8 cellular contexts compared by ENCODE assay signal in genomic region chr17:27319536-27320221, GRCh38. TPM values are rescaled to one million over a fixed set of nuclear protein-coding genes. Genes with fewer than 3 reads are reported as not detected.
DNase-seq lines count a peak whose midpoint lies in the region; ATAC-seq, FAIRE-seq and TF ChIP-seq lines count a peak whose summit lies in the region.

No MANE protein-coding gene starts in this region.

- no peak for TF ChIP-seq EP300 in esophagus muscularis mucosa (IDR thresholded peaks at IDR 0.05)

- H3K4me3 Mint-ChIP-seq in naive thymus-derived CD8-positive, alpha-beta T cell: no peak overlapping the region
- H3K4me3 Mint-ChIP-seq in neural progenitor cell: no peak overlapping the region

- peak overlapping the region; percentile 68 to 84 (median 76) for H3K27ac ChIP-seq in esophagus muscularis mucosa (replicated peaks in 1 of 4)
- no peak overlapping the region for H3K27ac ChIP-seq in neural progenitor cell

- intact Hi-C loops in esophagus muscularis mucosa (cut with DNase I): no loop called here

- POLR2A ChIA-PET in naive thymus-derived CD8-positive, alpha-beta T cell (lab: Charles Lee): interaction anchor here (0.9 kb wide), 1 partner anchor 26 kb away, joined by 3 read pairs; the partner anchor contains the start of gene WSB1

- H3K27ac Mint-ChIP-seq in naive thymus-derived CD8-positive, alpha-beta T cell: peak overlapping the region in 6 of 10 donors; percentile 11 to 60 (median 48)
- no peak overlapping the region for H3K27ac Mint-ChIP-seq in neural progenitor cell

- no peak overlapping the region for H3K4me3 ChIP-seq in esophagus muscularis mucosa
- no peak overlapping the region for H3K4me3 ChIP-seq in neural progenitor cell

- no peak overlapping the region for H3K9ac ChIP-seq in neural progenitor cell

- peak in 1 of 2 donors; percentile 28 for ATAC-seq in naive thymus-derived CD8-positive, alpha-beta T cell
- ATAC-seq in HG02588 (IDR thresholded peaks at IDR 0.05; ENCODE audit: unreplicated experiment): no peak
- ATAC-seq in GM21723 (IDR thresholded peaks at IDR 0.05; ENCODE audit: unreplicated experiment): no peak

- TF ChIP-seq POLR2A in esophagus muscularis mucosa (IDR thresholded peaks at IDR 0.05; ENCODE audit: low read depth): no peak

- H3K27me3 Mint-ChIP-seq in naive thymus-derived CD8-positive, alpha-beta T cell: no peaks in the 10 kb centered on the region
- peaks cover 3% of the 10 kb centered on the region for H3K27me3 Mint-ChIP-seq in neural progenitor cell (ENCODE audit: insufficient read depth, low read depth)

- no peak for FAIRE-seq in RCC 7860 (lab: Jason Lieb, UNC)

- H3K9me3 ChIP-seq in esophagus muscularis mucosa (no peaks in the 10 kb centered on the region), neural progenitor cell (ENCODE audit: low read depth) (no peaks in the 10 kb centered on the region)

- H3K4me2 ChIP-seq in neural progenitor cell: no peak overlapping the region

- no peaks in the 10 kb centered on the region for H4K20me1 ChIP-seq in neural progenitor cell (ENCODE audit: low read depth)

- no peaks in the 10 kb centered on the region for H3K9me3 Mint-ChIP-seq in naive thymus-derived CD8-positive, alpha-beta T cell
- no peaks in the 10 kb centered on the region for H3K9me3 Mint-ChIP-seq in neural progenitor cell

- peaks cover 20% of the 10 kb centered on the region for H3F3A ChIP-seq in neural progenitor cell (ENCODE audit: low read depth)

- no peaks in the 10 kb centered on the region for H3K79me2 ChIP-seq in neural progenitor cell (ENCODE audit: low read depth)

- H3K36me3 ChIP-seq in esophagus muscularis mucosa (peaks cover 0 to 46% (median 35%) of the 10 kb centered on the region in 4 donors), neural progenitor cell (peaks cover 9% of the 10 kb centered on the region)

- peaks cover 5 to 32% (median 5%) of the 10 kb centered on the region in 3 donors for H3K36me3 Mint-ChIP-seq in naive thymus-derived CD8-positive, alpha-beta T cell
- H3K36me3 Mint-ChIP-seq in neural progenitor cell: peaks cover 21% of the 10 kb centered on the region

- H3K4me1 Mint-ChIP-seq in naive thymus-derived CD8-positive, alpha-beta T cell: no peaks in the 10 kb centered on the region
- H3K4me1 Mint-ChIP-seq in neural progenitor cell: peaks cover 3% of the 10 kb centered on the region

- 23% methylated on average over 4 of the region's 4 CpGs for WGBS in esophagus muscularis mucosa

- DNase-seq in Ammon's horn (ENCODE audit: low spot score): peak; percentile 67
- peak; percentile 63 for DNase-seq in NCI-H226
- peak; percentile 92 for DNase-seq in esophagus muscularis mucosa (ENCODE audit: extremely low spot score)
- DNase-seq in naive thymus-derived CD8-positive, alpha-beta T cell: no peak
- DNase-seq in RCC 7860 (ENCODE audit: low spot score): no peak
- no peak for DNase-seq in neural progenitor cell (ENCODE audit: low spot score)

- H3K27me3 ChIP-seq in esophagus muscularis mucosa (no peaks in the 10 kb centered on the region), neural progenitor cell (no peaks in the 10 kb centered on the region)

- H2AFZ ChIP-seq in neural progenitor cell (replicated peaks): no peak overlapping the region

- TF ChIP-seq CTCF in esophagus muscularis mucosa (IDR thresholded peaks at IDR 0.05) (no peak), neural progenitor cell (IDR thresholded peaks at IDR 0.05) (no peak)

- H3K4me1 ChIP-seq in esophagus muscularis mucosa (peaks cover 39 to 80% (median 69%) of the 10 kb centered on the region in 4 donors), neural progenitor cell (no peaks in the 10 kb centered on the region)

RNA-seq across cellular contexts. Expression of gene WSB1, which starts 25.8 kb away (rescaled TPM):
- total RNA-seq in esophagus muscularis mucosa: 100 to 1,000 TPM in 3 of 4 donors, 10 to 100 TPM in 1; 84.1 to 125 (median 118) TPM
- total RNA-seq in naive thymus-derived CD8-positive, alpha-beta T cell: 100 to 1,000 TPM; 154 to 159 TPM
- 100 to 1,000 TPM; 128 to 186 (median 132) TPM for polyA plus RNA-seq in naive thymus-derived CD8-positive, alpha-beta T cell
- total RNA-seq in neural progenitor cell (ENCODE audit: low replicate concordance): 396 and 521 TPM in 2 replicates

Comparison
In these comparisons a context has a peak if more than half of its experiments do, and no peak if none do; other contexts are left out.
1. DNase-seq: peak in Ammon's horn (single experiment), NCI-H226 (single experiment) and esophagus muscularis mucosa (single experiment); none in naive thymus-derived CD8-positive, alpha-beta T cell (0 of 10), RCC 7860 (single experiment) and neural progenitor cell (single experiment).